Comparison of ENCODE assay signal across 8 cellular contexts in genomic region chr22:39530692-39531331, GRCh38. TPM values are rescaled to one million over a fixed set of nuclear protein-coding genes. Genes with fewer than 3 reads are reported as not detected.
A peak's percentile ranks its signal among the peaks of the same experiment; 100 is the strongest.
DNase-seq lines count a peak whose midpoint lies in the region; ATAC-seq and TF ChIP-seq lines count a peak whose summit lies in the region.

No MANE protein-coding gene starts in this region.

- H3K9me3 Mint-ChIP-seq in stimulated activated naive CD8-positive, alpha-beta T cell treated with anti-CD3 and anti-CD28 coated beads, Interleukin-15, amount 100 ng/mL, for 72 hours: no peaks in the 10 kb centered on the region

- H3K27me3 ChIP-seq in AG04450 (ENCODE audit: control insufficient read depth, insufficient read depth, low read length): no peaks in the 10 kb centered on the region

- no peak for ATAC-seq in stimulated activated naive CD8-positive, alpha-beta T cell treated with anti-CD3 and anti-CD28 coated beads, Interleukin-15, amount 100 ng/mL, for 72 hours

- CTCF ChIA-PET in AG04450 (lab: Charles Lee): interaction anchor here (0.5 to 3.3 kb wide), 13 partner anchors 13 to 1491 kb away, joined by 3 to 41 read pairs (median 7); partner anchors contain the start of genes RPL3 and TAB1

- H3K27me3 Mint-ChIP-seq in stimulated activated naive CD8-positive, alpha-beta T cell treated with anti-CD3 and anti-CD28 coated beads, Interleukin-15, amount 100 ng/mL, for 72 hours: no peaks in the 10 kb centered on the region

- no peak overlapping the region; the same call in 1 of the 2 replicates for H3K4me3 ChIP-seq in AG04450 (ENCODE audit: low read depth, low read length)

- POLR2A ChIA-PET in AG04450 (lab: Yijun Ruan, JAX): interaction anchor here (0.6 to 4.1 kb wide), 2 partner anchors 11 to 549 kb away, joined by 3 to 44 read pairs; partner anchors contain the start of genes APOBEC3B and ATF4

- H3K4me3 Mint-ChIP-seq in stimulated activated naive CD8-positive, alpha-beta T cell treated with anti-CD3 and anti-CD28 coated beads, Interleukin-15, amount 100 ng/mL, for 72 hours: peak overlapping the region; percentile 87 to 95

- H3K9me3 ChIP-seq in AG04450 (ENCODE audit: control insufficient read depth, insufficient read depth, low read length): no peaks in the 10 kb centered on the region; the same call in 1 of the 2 replicates

- H3K4me1 Mint-ChIP-seq in stimulated activated naive CD8-positive, alpha-beta T cell treated with anti-CD3 and anti-CD28 coated beads, Interleukin-15, amount 100 ng/mL, for 72 hours: peaks cover 77% of the 10 kb centered on the region

- H3K27ac Mint-ChIP-seq in stimulated activated naive CD8-positive, alpha-beta T cell treated with anti-CD3 and anti-CD28 coated beads, Interleukin-15, amount 100 ng/mL, for 72 hours: peak overlapping the region in 1 of 2 donors; percentile 29

- peak; percentile 25; the same call in 1 of the 2 replicates for TF ChIP-seq CTCF in AG04450 (IDR thresholded peaks at IDR 0.05; ENCODE audit: low read depth, low read length)
- TF ChIP-seq CTCF in GM20000 (IDR thresholded peaks at IDR 0.05; ENCODE audit: extremely low read depth, missing control alignments): peak; percentile 1

- H3K27ac ChIP-seq in AG04450 (ENCODE audit: low read depth, low read length): no peak overlapping the region

- DNase-seq in AG04450 (ENCODE audit: low read depth, low spot score) (no peak), GM20000 (ENCODE audit: low spot score) (no peak), SIG-M5 treated with dmso at 0.1 percent for 504 hours (lab: John Stamatoyannopoulos, UW; ENCODE audit: unreplicated experiment) (peak; percentile 88), fibroblast of gingiva (ENCODE audit: low read depth) (peak; percentile 38), NCI-H1048 (lab: John Stamatoyannopoulos, UW) (no peak), LoVo (ENCODE audit: low spot score) (no peak), ecto neural progenitor cell (ENCODE audit: low spot score) (no peak)
- no peak for DNase-seq in stimulated activated naive CD8-positive, alpha-beta T cell treated with anti-CD3 and anti-CD28 coated beads, Interleukin-15, amount 100 ng/mL, for 72 hours

RNA-seq across cellular contexts. Expression of gene RPS19BP1, which starts 1.7 kb away (rescaled TPM):
- 50.8 and 53.0 TPM in 2 replicates for polyA plus RNA-seq in AG04450 (2011; rRNA removed)
- polyA minus RNA-seq in AG04450 (2011; rRNA and poly(A)+ RNA removed): 7.3 and 9.3 TPM in 2 replicates

RNA-seq across cellular contexts. Expression of gene ATF4, which starts 10.4 kb away (rescaled TPM):
- 844 and 936 TPM in 2 replicates for polyA plus RNA-seq in AG04450 (2011; rRNA removed)
- polyA minus RNA-seq in AG04450 (2011; rRNA and poly(A)+ RNA removed): 241 and 243 TPM in 2 replicates

RNA-seq across cellular contexts. Expression of gene MIEF1, which starts 28.7 kb away (rescaled TPM):
- 18.9 and 19.2 TPM in 2 replicates for polyA plus RNA-seq in AG04450 (2011; rRNA removed)
- polyA minus RNA-seq in AG04450 (2011; rRNA and poly(A)+ RNA removed): 22.3 and 24.3 TPM in 2 replicates

RNA-seq across cellular contexts. Expression of gene CACNA1I, which starts 39.7 kb away (rescaled TPM):
- polyA plus RNA-seq in AG04450 (2011; rRNA removed): not detected in 2 replicates
- polyA minus RNA-seq in AG04450 (2011; rRNA and poly(A)+ RNA removed): not detected in 2 replicates

Comparison
In these comparisons a context has a peak if more than half of its experiments do, and no peak if none do; other contexts are left out.
1. DNase-seq: peak in SIG-M5 treated with dmso at 0.1 percent for 504 hours (single experiment) and fibroblast of gingiva (single experiment); none in AG04450 (single experiment), GM20000 (single experiment), stimulated activated naive CD8-positive, alpha-beta T cell treated with anti-CD3 and anti-CD28 coated beads, Interleukin-15, amount 100 ng/mL, for 72 hours (0 of 2), NCI-H1048 (single experiment), LoVo (single experiment) and ecto neural progenitor cell (single experiment).